Comparison of ENCODE assay signal across 32 cellular contexts in the genomic region with DNA sequence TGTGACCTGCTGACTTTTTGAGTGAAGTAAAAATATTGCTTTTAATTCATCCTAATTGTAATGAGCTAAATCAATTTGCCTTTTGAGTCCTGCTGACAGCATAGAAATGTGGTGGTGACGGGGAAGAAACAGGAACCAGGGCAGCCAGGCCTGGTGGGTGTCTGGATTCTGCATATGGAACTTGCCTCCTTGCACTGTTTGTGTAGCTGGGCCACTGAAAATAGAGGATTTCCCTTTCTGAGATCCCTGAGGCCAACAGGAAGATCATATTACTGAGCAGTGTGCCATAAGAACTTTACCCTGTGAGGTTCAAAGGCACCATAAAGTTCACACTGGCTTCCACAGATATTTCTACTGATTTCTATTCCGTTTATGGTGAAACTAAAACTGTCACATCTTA.
"Had no signal": no experiment of that assay in that cellular context is flagged by ENCODE, and none has a peak within 500 bp of the region (broad histone marks: within the 10 kb centered on the region; RNA-seq: fewer than 3 reads in every experiment).

No MANE protein-coding gene starts in this region.

- H3K4me3 ChIP-seq: adrenal gland, cardiac muscle cell, coronary artery, esophagus squamous epithelium, gastrocnemius medialis, hepatocyte, right lobe of liver, thoracic aorta, uterus had no signal

- H3K27ac Mint-ChIP-seq: activated CD4-positive, alpha-beta memory T cell treated with anti-CD3 and anti-CD28 coated beads for 36 hours; activated CD4-positive, alpha-beta T cell treated with anti-CD3 and anti-CD28 coated beads, Interleukin-2, amount 10 ng/mL, durations not matched to agents 24 days and 14 days; activated naive CD4-positive, alpha-beta T cell treated with anti-CD3 and anti-CD28 coated beads for 36 hours; activated naive CD8-positive, alpha-beta T cell treated with anti-CD3 and anti-CD28 coated beads for 36 hours; activated T-helper 1 cell treated with anti-CD3 and anti-CD28 coated beads, Interleukin-12 subunit alpha, Interleukin-12 subunit beta, Interleukin-2, Interleukin-4 antibody, amounts not matched to agents 30 ng/mL and 10 ng/mL and 1 ng/mL, durations not matched to agents 14 hours and 24 hours and 36 hours; brain; endodermal cell; nephron; stimulated activated naive CD8-positive, alpha-beta T cell treated with anti-CD3 and anti-CD28 coated beads, Interleukin-15, Interleukin-2, amounts not matched to agents 100 ng/mL and 50 ng/mL, for 24 hours; T-helper 2 cell treated with Interferon-gamma antibody and Interleukin-4, amounts not matched to agents 5 μg/mL and 100 μg/mL, for 36 hours; type B pancreatic cell had no signal

- H2AFZ ChIP-seq: hepatocyte had no signal

- H3K79me2 ChIP-seq: hepatocyte had no signal

- H3K27ac ChIP-seq: adrenal gland, cardiac muscle cell, coronary artery, epithelial cell of prostate, esophagus squamous epithelium, gastrocnemius medialis, hepatocyte, right lobe of liver, thoracic aorta, uterus, WERI-Rb-1 had no signal

- H3K9me3 ChIP-seq: adrenal gland, gastrocnemius medialis, right lobe of liver, thoracic aorta, uterus had no signal

- DNase-seq: activated CD4-positive, alpha-beta memory T cell treated with anti-CD3 and anti-CD28 coated beads for 36 hours; activated CD4-positive, alpha-beta T cell treated with anti-CD3 and anti-CD28 coated beads, Interleukin-2, amount 10 ng/mL, durations not matched to agents 24 days and 14 days; activated CD4-positive, CD25-positive, alpha-beta regulatory T cell treated with anti-CD3 and anti-CD28 coated beads, Interleukin-2, amount 50 U/mL, for 72 hours; activated CD8-positive, alpha-beta memory T cell treated with anti-CD3 and anti-CD28 coated beads, Interleukin-2, amount 50 U/mL, for 4 hours; activated effector memory CD4-positive, alpha-beta T cell treated with anti-CD3 and anti-CD28 coated beads, Interleukin-2, amount 50 U/mL, for 16 hours; activated naive CD4-positive, alpha-beta T cell treated with anti-CD3 and anti-CD28 coated beads for 36 hours; activated naive CD8-positive, alpha-beta T cell treated with anti-CD3 and anti-CD28 coated beads for 36 hours; activated T-cell treated with anti-CD3 and anti-CD28 coated beads, Interleukin-2, amount 50 U/mL, for 1 hour; aorta; endodermal cell; esophagus squamous epithelium; gastrocnemius medialis; islet precursor cell; mammary epithelial cell; right lobe of liver; stimulated activated CD4-positive, alpha-beta T cell treated with anti-CD3 and anti-CD28 coated beads, Interleukin-12 subunit alpha, Interleukin-12 subunit beta, amount 100 ng/mL, for 4 hours; stimulated activated CD4-positive, alpha-beta T cell treated with anti-CD3 and anti-CD28 coated beads, Interleukin-4, amount 100 ng/mL, for 1 hour; T-helper 1 cell; uterus; WERI-Rb-1 had no signal

- H3K4me3 Mint-ChIP-seq: activated CD4-positive, alpha-beta memory T cell treated with anti-CD3 and anti-CD28 coated beads for 36 hours; activated CD4-positive, alpha-beta T cell treated with anti-CD3 and anti-CD28 coated beads, Interleukin-2, amount 10 ng/mL, durations not matched to agents 24 days and 14 days; activated naive CD4-positive, alpha-beta T cell treated with anti-CD3 and anti-CD28 coated beads for 36 hours; activated naive CD8-positive, alpha-beta T cell treated with anti-CD3 and anti-CD28 coated beads for 36 hours; activated T-helper 1 cell treated with anti-CD3 and anti-CD28 coated beads, Interleukin-12 subunit alpha, Interleukin-12 subunit beta, Interleukin-2, Interleukin-4 antibody, amounts not matched to agents 30 ng/mL and 10 ng/mL and 1 ng/mL, durations not matched to agents 14 hours and 24 hours and 36 hours; brain; endodermal cell; nephron; stimulated activated naive CD8-positive, alpha-beta T cell treated with anti-CD3 and anti-CD28 coated beads, Interleukin-15, Interleukin-2, amounts not matched to agents 100 ng/mL and 50 ng/mL, for 24 hours; T-helper 2 cell treated with Interferon-gamma antibody and Interleukin-4, amounts not matched to agents 5 μg/mL and 100 μg/mL, for 36 hours; type B pancreatic cell had no signal

- H3K36me3 ChIP-seq: adrenal gland, cardiac muscle cell, esophagus squamous epithelium, gastrocnemius medialis, right lobe of liver, thoracic aorta, uterus, WERI-Rb-1 had no signal

- H3K36me3 Mint-ChIP-seq: activated CD4-positive, alpha-beta memory T cell treated with anti-CD3 and anti-CD28 coated beads for 36 hours; activated naive CD8-positive, alpha-beta T cell treated with anti-CD3 and anti-CD28 coated beads for 36 hours; brain; type B pancreatic cell had no signal

- H3K4me1 ChIP-seq: adrenal gland, esophagus squamous epithelium, right lobe of liver, uterus had no signal

- H3K27me3 Mint-ChIP-seq: activated CD4-positive, alpha-beta memory T cell treated with anti-CD3 and anti-CD28 coated beads for 36 hours; activated naive CD8-positive, alpha-beta T cell treated with anti-CD3 and anti-CD28 coated beads for 36 hours; stimulated activated naive CD8-positive, alpha-beta T cell treated with anti-CD3 and anti-CD28 coated beads, Interleukin-15, Interleukin-2, amounts not matched to agents 100 ng/mL and 50 ng/mL, for 24 hours; type B pancreatic cell had no signal

- H3K4me2 ChIP-seq: hepatocyte had no signal

- H3K4me1 Mint-ChIP-seq: activated CD4-positive, alpha-beta T cell treated with anti-CD3 and anti-CD28 coated beads, Interleukin-2, amount 10 ng/mL, durations not matched to agents 24 days and 14 days; activated naive CD8-positive, alpha-beta T cell treated with anti-CD3 and anti-CD28 coated beads for 36 hours; endodermal cell had no signal

- H3K27me3 ChIP-seq: adrenal gland, cardiac muscle cell, esophagus squamous epithelium, gastrocnemius medialis, hepatocyte, right lobe of liver, uterus had no signal

- ATAC-seq: gastrocnemius medialis, right lobe of liver had no signal

- H3K9me3 Mint-ChIP-seq: activated CD4-positive, alpha-beta memory T cell treated with anti-CD3 and anti-CD28 coated beads for 36 hours; activated naive CD4-positive, alpha-beta T cell treated with anti-CD3 and anti-CD28 coated beads for 36 hours; activated naive CD8-positive, alpha-beta T cell treated with anti-CD3 and anti-CD28 coated beads for 36 hours; brain; endodermal cell; nephron; T-helper 2 cell treated with Interferon-gamma antibody and Interleukin-4, amounts not matched to agents 5 μg/mL and 100 μg/mL, for 36 hours; type B pancreatic cell had no signal
